In genomic region chr3:25433868-25434267, GRCh38 we compare ENCODE assay signal across 13 cellular contexts. TPM values are rescaled to one million over a fixed set of nuclear protein-coding genes. Genes with fewer than 3 reads are reported as not detected.
DNase-seq lines count a peak whose midpoint lies in the region; ATAC-seq and TF ChIP-seq lines count a peak whose summit lies in the region.
"Had no signal": no experiment of that assay in that cellular context is flagged by ENCODE, and none has a peak within 500 bp of the region (broad histone marks: within the 10 kb centered on the region; RNA-seq: fewer than 3 reads in every experiment).

No MANE protein-coding gene starts in this region.

- no peaks in the 10 kb centered on the region for H3K79me1 ChIP-seq in neuronal stem cell (ENCODE audit: low read depth, low read length)

- no CpG with 5 or more reads among the region's 5 CpGs for WGBS in neuronal stem cell (ENCODE audit: extremely low coverage in 2 of 2, insufficient read length in 2 of 2, insufficient replicate concordance in 1 of 2), 2 donors
- 12 to 36% methylated on average over 5 of the region's 5 CpGs for WGBS in aorta, 2 donors

- H3K9me3 ChIP-seq in cardiac muscle cell (ENCODE audit: low read depth) (no peaks in the 10 kb centered on the region), neuronal stem cell (replicated peaks in 1 of 2; ENCODE audit: control insufficient read depth in 2 of 2, insufficient read depth in 1 of 2, low read depth in 1 of 2, low read length in 2 of 2) (no peaks in the 10 kb centered on the region), aorta (ENCODE audit: control insufficient read depth, low read length) (no peaks in the 10 kb centered on the region)
- H3K9me3 ChIP-seq: tibial nerve had no signal

- H3K27ac ChIP-seq in cardiac muscle cell (peak overlapping the region; percentile 99), neuronal stem cell (replicated peaks; ENCODE audit: low read length) (no peak overlapping the region), aorta (ENCODE audit: low read depth in 1 of 2, low read length in 2 of 2) (no peak overlapping the region)

- H3K18ac ChIP-seq in neuronal stem cell (ENCODE audit: low read length): peak overlapping the region; percentile 24

- no peak overlapping the region for H3K4me2 ChIP-seq in neuronal stem cell (ENCODE audit: insufficient read depth, low read length, poor library complexity, severe bottlenecking)

- TF ChIP-seq CTCF in cardiac muscle cell (IDR thresholded peaks at IDR 0.05; ENCODE audit: low read depth, low read length) (no peak), fibroblast of pulmonary artery (IDR thresholded peaks at IDR 0.05; ENCODE audit: low read length, missing control alignments) (no peak)

- no peak overlapping the region for H3K14ac ChIP-seq in neuronal stem cell (ENCODE audit: low read length)

- intact Hi-C loops in cardiac septum (cut with DNase I): loop anchor here (5.0 kb wide), 1 partner anchor 78 kb away; no protein-coding TSS in a partner anchor
- intact Hi-C loops in aorta (cut with DNase I): no loop called here

- no peak overlapping the region for H2AK5ac ChIP-seq in neuronal stem cell (ENCODE audit: low read depth, low read length)

- no peak overlapping the region for H3K23ac ChIP-seq in neuronal stem cell (ENCODE audit: low read depth, low read length, poor library complexity)

- no peak overlapping the region for H2AFZ ChIP-seq in neuronal stem cell (ENCODE audit: low read length)

- H3K4me1 ChIP-seq in cardiac muscle cell (ENCODE audit: low read depth): peaks cover 46% of the 10 kb centered on the region
- H3K4me1 ChIP-seq in neuronal stem cell (ENCODE audit: control insufficient read depth in 2 of 2, insufficient read depth in 1 of 2, low read depth in 1 of 2, low read length in 2 of 2): peaks cover 7 to 15% of the 10 kb centered on the region in 2 donors
- no peaks in the 10 kb centered on the region for H3K4me1 ChIP-seq in aorta (ENCODE audit: control insufficient read depth in 1 of 2, insufficient read depth in 2 of 2, low read length in 2 of 2)

- no peak overlapping the region for H2BK5ac ChIP-seq in neuronal stem cell (ENCODE audit: low read length)

- ATAC-seq in aorta (ENCODE audit: low FRiP score): peak; percentile 20
- ATAC-seq in GM18517 (IDR thresholded peaks at IDR 0.05; ENCODE audit: unreplicated experiment): no peak
- ATAC-seq in GM18861 (IDR thresholded peaks at IDR 0.05; ENCODE audit: unreplicated experiment): no peak

- H3K9ac ChIP-seq in neuronal stem cell (ENCODE audit: low read depth, low read length, poor library complexity): no peak overlapping the region

- peak in 1 of 2 donors; percentile 84 for DNase-seq in cardiac muscle cell (ENCODE audit: low read depth in 1 of 2, low spot score in 1 of 2)
- no peak for DNase-seq in cardiac septum (ENCODE audit: low spot score)
- DNase-seq in fibroblast of pulmonary artery (ENCODE audit: low read depth): peak; percentile 75
- no peak for DNase-seq in neuronal stem cell (ENCODE audit: low spot score)
- DNase-seq in aorta: no peak
- no peak for DNase-seq in NOMO-1 (lab: John Stamatoyannopoulos, UW; ENCODE audit: unreplicated experiment in 2 of 2)
- DNase-seq: activated CD4-positive, CD25-positive, alpha-beta regulatory T cell; amniotic stem cell; NCI-H1092 treated with DMSO at 0.1 percent for 48 hours; SIG-M5 had no signal

- no peak overlapping the region for H4K8ac ChIP-seq in neuronal stem cell (ENCODE audit: low read depth, low read length)

- no peak overlapping the region for H4K91ac ChIP-seq in neuronal stem cell (ENCODE audit: low read depth, low read length, poor library complexity)

- no peak overlapping the region for H2BK120ac ChIP-seq in neuronal stem cell (ENCODE audit: low read depth, low read length)

- no peak overlapping the region for H2BK15ac ChIP-seq in neuronal stem cell (ENCODE audit: low read length)

- H3K27me3 ChIP-seq in cardiac muscle cell (no peaks in the 10 kb centered on the region), neuronal stem cell (ENCODE audit: control insufficient read depth in 3 of 3, insufficient read depth in 3 of 3, low read depth in 1 of 3, low read length in 3 of 3) (no peaks in the 10 kb centered on the region), aorta (ENCODE audit: control insufficient read depth in 1 of 2, insufficient read depth in 2 of 2, low read length in 1 of 2) (no peaks in the 10 kb centered on the region)
- H3K27me3 ChIP-seq: tibial nerve had no signal

- no peak overlapping the region for H3K4ac ChIP-seq in neuronal stem cell (ENCODE audit: low read length)

- H3K36me3 ChIP-seq in cardiac muscle cell: no peaks in the 10 kb centered on the region
- H3K36me3 ChIP-seq in neuronal stem cell (replicated peaks in 1 of 2; ENCODE audit: control insufficient read depth in 2 of 2, insufficient read depth in 2 of 2, low read length in 2 of 2): no peaks in the 10 kb centered on the region
- H3K36me3 ChIP-seq in aorta (ENCODE audit: control insufficient read depth in 1 of 2, insufficient read depth in 2 of 2, low read length in 1 of 2): no peaks in the 10 kb centered on the region
- H3K36me3 ChIP-seq: tibial nerve had no signal

- no peak overlapping the region for H2BK12ac ChIP-seq in neuronal stem cell (ENCODE audit: low read length)

- H3K4me3 ChIP-seq in cardiac muscle cell (no peak overlapping the region), fibroblast of pulmonary artery (replicated peaks; ENCODE audit: low read depth, low read length) (no peak overlapping the region), neuronal stem cell (ENCODE audit: low read length in 2 of 2) (no peak overlapping the region), aorta (ENCODE audit: low read length in 2 of 2) (no peak overlapping the region)

RNA-seq across cellular contexts. Expression of gene RARB, which starts 5.8 kb away (rescaled TPM):
- total RNA-seq in cardiac muscle cell (26.8 and 27.2 TPM in 2 replicates), cardiac septum (20.3 TPM), aorta (1 to 10 TPM; 5.9 to 7.0 TPM)
- polyA plus RNA-seq in cardiac muscle cell (22.4 and 28.3 TPM in 2 replicates), aorta (1 to 10 TPM; 1.6 to 3.0 TPM)
- 0.96 TPM for polyA plus RNA-seq in neuronal stem cell (2013, experiment 1 of 2)
- 1.00 TPM for polyA plus RNA-seq in neuronal stem cell (2013, experiment 2 of 2)
